15 cellular contexts compared by ENCODE assay signal in the genomic region with DNA sequence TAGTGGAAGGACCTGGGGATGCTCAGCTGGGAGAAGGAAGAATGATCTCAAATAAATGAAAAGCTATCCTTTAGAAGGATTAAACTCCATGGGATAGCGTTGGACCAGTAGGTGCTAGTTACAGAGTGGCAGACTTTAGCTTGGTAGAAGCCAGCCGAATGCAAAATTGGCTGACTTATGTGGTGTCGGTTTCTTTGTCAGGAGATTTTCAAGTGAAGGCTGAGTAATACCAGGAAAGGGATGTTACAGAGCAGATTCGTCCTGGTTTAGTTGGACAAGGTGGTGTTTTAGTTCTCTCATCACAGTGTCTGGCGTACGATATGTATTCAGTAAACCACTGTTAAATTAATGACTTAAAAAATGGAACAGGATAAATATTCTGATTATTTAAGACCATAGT. TPM values are rescaled to one million over a fixed set of nuclear protein-coding genes. Genes with fewer than 3 reads are reported as not detected.
DNase-seq lines count a peak whose midpoint lies in the region; ATAC-seq, FAIRE-seq and TF ChIP-seq lines count a peak whose summit lies in the region.
"Had no signal": no experiment of that assay in that cellular context is flagged by ENCODE, and none has a peak within 500 bp of the region (broad histone marks: within the 10 kb centered on the region; RNA-seq: fewer than 3 reads in every experiment).

No MANE protein-coding gene starts in this region.

- no peak overlapping the region for H3K4me3 ChIP-seq in GM12865 (ENCODE audit: low read depth, low read length)
- H3K4me3 ChIP-seq in small intestine (ENCODE audit: low read depth in 1 of 2, low read length in 2 of 2) = no peak overlapping the region
- H3K4me3 ChIP-seq in Peyer's patch = no peak overlapping the region
- H3K4me3 ChIP-seq: HAP-1, left ventricle myocardium inferior had no signal

- WGBS in small intestine, 3 donors = 76 to 91% (median 80%) methylated on average over 6 of the region's 6 CpGs

- H3K36me3 Mint-ChIP-seq in activated CD8-positive, alpha-beta T cell treated with anti-CD3 and anti-CD28 coated beads, Interleukin-2, amount 10 ng/mL, durations not matched to agents 7 days and 5 days (ENCODE audit: low read depth) = peaks cover 36% of the 10 kb centered on the region

- H3K9me3 ChIP-seq in small intestine (ENCODE audit: control insufficient read depth, low read depth) = no peaks in the 10 kb centered on the region
- no peaks in the 10 kb centered on the region for H3K9me3 ChIP-seq in Peyer's patch
- H3K9me3 ChIP-seq: HAP-1, left ventricle myocardium inferior had no signal

- H3K4me1 ChIP-seq in small intestine (ENCODE audit: control insufficient read depth in 2 of 2, insufficient read depth in 1 of 2, low read depth in 1 of 2, low read length in 1 of 2) (no peaks in the 10 kb centered on the region), Peyer's patch (no peaks in the 10 kb centered on the region)
- H3K4me1 ChIP-seq: left ventricle myocardium inferior had no signal

- peaks cover 4 to 9% of the 10 kb centered on the region in 2 donors for H3K36me3 ChIP-seq in small intestine (ENCODE audit: control insufficient read depth in 2 of 2, insufficient read depth in 2 of 2, low read length in 2 of 2)
- H3K36me3 ChIP-seq in Peyer's patch = peaks cover 0 to 22% (median 0%) of the 10 kb centered on the region in 3 donors
- H3K36me3 ChIP-seq: HAP-1 had no signal

- H3K4me1 Mint-ChIP-seq in activated CD8-positive, alpha-beta T cell treated with anti-CD3 and anti-CD28 coated beads, Interleukin-2, amount 10 ng/mL, durations not matched to agents 7 days and 5 days (ENCODE audit: low read depth) = peaks cover 55% of the 10 kb centered on the region

- H3K27me3 ChIP-seq in small intestine (ENCODE audit: control insufficient read depth in 2 of 2, insufficient read depth in 2 of 2, low read length in 2 of 2) (no peaks in the 10 kb centered on the region), Peyer's patch (no peaks in the 10 kb centered on the region)

- ATAC-seq in GM18909 (IDR thresholded peaks at IDR 0.05; ENCODE audit: poor library complexity, unreplicated experiment) (peak; percentile 45), HG02870 (IDR thresholded peaks at IDR 0.05; ENCODE audit: unreplicated experiment) (peak; percentile 38), HG03354 (IDR thresholded peaks at IDR 0.05; ENCODE audit: poor library complexity, severe bottlenecking, unreplicated experiment) (no peak)
- ATAC-seq in activated CD8-positive, alpha-beta T cell treated with anti-CD3 and anti-CD28 coated beads, Interleukin-2, amount 10 ng/mL, durations not matched to agents 7 days and 5 days = no peak

- DNase-seq in GM12865 (ENCODE audit: low read depth) (peak; percentile 54), NCI-H1930 (lab: John Stamatoyannopoulos, UW) (no peak), small intestine (no peak), Peyer's patch (no peak)
- DNase-seq in activated CD8-positive, alpha-beta T cell treated with anti-CD3 and anti-CD28 coated beads, Interleukin-2, amount 10 ng/mL, durations not matched to agents 7 days and 5 days = no peak
- DNase-seq: activated effector memory CD4-positive, alpha-beta T cell treated with Interleukin-2 at 50 U/mL for 16 hours; aorta; EL; left ventricle myocardium inferior; NCI-H1417 treated with DMSO at 0.1 percent for 48 hours; SHP77 had no signal

- no peak for TF ChIP-seq CTCF in GM12865 (IDR thresholded peaks at IDR 0.05; ENCODE audit: insufficient read depth, low read depth, low read length, missing control alignments)
- TF ChIP-seq CTCF in Peyer's patch (IDR thresholded peaks at IDR 0.05) = no peak

- FAIRE-seq in small intestine (lab: Jason Lieb, UNC) = no peak

- peaks cover 9% of the 10 kb centered on the region for H3K9me3 Mint-ChIP-seq in activated CD8-positive, alpha-beta T cell treated with anti-CD3 and anti-CD28 coated beads, Interleukin-2, amount 10 ng/mL, durations not matched to agents 7 days and 5 days (ENCODE audit: insufficient read depth)

- no peaks in the 10 kb centered on the region for H3K27me3 Mint-ChIP-seq in activated CD8-positive, alpha-beta T cell treated with anti-CD3 and anti-CD28 coated beads, Interleukin-2, amount 10 ng/mL, durations not matched to agents 7 days and 5 days (ENCODE audit: low read depth)

- CTCF ChIA-PET in activated CD8-positive, alpha-beta T cell treated with anti-CD3 and anti-CD28 coated beads, Interleukin-2, amount 10 ng/mL, durations not matched to agents 7 days and 5 days (lab: Charles Lee) = interaction anchor here (1.0 to 1.4 kb wide), 4 partner anchors 9 to 26 kb away, joined by 3 to 5 read pairs (median 4); a partner anchor contains a TSS

- no peak overlapping the region for H3K4me3 Mint-ChIP-seq in activated CD8-positive, alpha-beta T cell treated with anti-CD3 and anti-CD28 coated beads, Interleukin-2, amount 10 ng/mL, durations not matched to agents 7 days and 5 days

- no peak overlapping the region for H3K27ac ChIP-seq in small intestine (ENCODE audit: low read depth in 1 of 2, low read length in 1 of 2)
- no peak overlapping the region for H3K27ac ChIP-seq in Peyer's patch
- H3K27ac ChIP-seq: left ventricle myocardium inferior had no signal

- POLR2A ChIA-PET in activated CD8-positive, alpha-beta T cell treated with anti-CD3 and anti-CD28 coated beads, Interleukin-2, amount 10 ng/mL, durations not matched to agents 7 days and 5 days (lab: Charles Lee) = no interaction called here

- H3K27ac Mint-ChIP-seq in activated CD8-positive, alpha-beta T cell treated with anti-CD3 and anti-CD28 coated beads, Interleukin-2, amount 10 ng/mL, durations not matched to agents 7 days and 5 days = peak overlapping the region; percentile 28

- no peak for TF ChIP-seq POLR2A in Peyer's patch (IDR thresholded peaks at IDR 0.05)

RNA-seq across cellular contexts. Expression of a gene that starts 26.0 kb away (rescaled TPM):
- 10 to 100 TPM; 10.0 to 10.5 TPM for total RNA-seq in activated CD8-positive, alpha-beta T cell treated with anti-CD3 and anti-CD28 coated beads, Interleukin-2, amount 10 ng/mL, durations not matched to agents 7 days and 5 days
- 10 to 100 TPM; 20.4 to 47.0 (median 31.3) TPM for polyA plus RNA-seq in small intestine
- total RNA-seq in Peyer's patch = 10 to 100 TPM; 14.0 to 25.0 (median 15.5) TPM

Comparison
In these comparisons a context has a peak if more than half of its experiments do, and no peak if none do; other contexts are left out.
1. ATAC-seq: peak in GM18909 (single experiment) and HG02870 (single experiment); none in activated CD8-positive, alpha-beta T cell treated with anti-CD3 and anti-CD28 coated beads, Interleukin-2, amount 10 ng/mL, durations not matched to agents 7 days and 5 days (single experiment) and HG03354 (single experiment).